Comparison of ENCODE assay signal across 9 cellular contexts in genomic region chr17:29042679-29043538, GRCh38. TPM values are rescaled to one million over a fixed set of nuclear protein-coding genes. Genes with fewer than 3 reads are reported as not detected.
A peak's percentile ranks its signal among the peaks of the same experiment; 100 is the strongest.
DNase-seq lines count a peak whose midpoint lies in the region; ATAC-seq, FAIRE-seq and TF ChIP-seq lines count a peak whose summit lies in the region.
"Had no signal": no experiment of that assay in that cellular context is flagged by ENCODE, and none has a peak within 500 bp of the region (broad histone marks: within the 10 kb centered on the region; RNA-seq: fewer than 3 reads in every experiment).

A gene with protein sequence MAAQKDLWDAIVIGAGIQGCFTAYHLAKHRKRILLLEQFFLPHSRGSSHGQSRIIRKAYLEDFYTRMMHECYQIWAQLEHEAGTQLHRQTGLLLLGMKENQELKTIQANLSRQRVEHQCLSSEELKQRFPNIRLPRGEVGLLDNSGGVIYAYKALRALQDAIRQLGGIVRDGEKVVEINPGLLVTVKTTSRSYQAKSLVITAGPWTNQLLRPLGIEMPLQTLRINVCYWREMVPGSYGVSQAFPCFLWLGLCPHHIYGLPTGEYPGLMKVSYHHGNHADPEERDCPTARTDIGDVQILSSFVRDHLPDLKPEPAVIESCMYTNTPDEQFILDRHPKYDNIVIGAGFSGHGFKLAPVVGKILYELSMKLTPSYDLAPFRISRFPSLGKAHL (plus strand): TSS chr17:29043141. CDS start chr17:29043226, 85 bp downstream.

- TF ChIP-seq CTCF in thyroid gland (IDR thresholded peaks at IDR 0.05) = peak in 1 of 6 experiments; percentile 18

- no peak for TF ChIP-seq POLR2A in thyroid gland (IDR thresholded peaks at IDR 0.05)

- H3K27ac ChIP-seq in thyroid gland = no peak within 1 kb of the TSS

- no peak within 1 kb of the TSS for H3K4me3 ChIP-seq in thyroid gland (replicated peaks in 1 of 3)

- no peak for ATAC-seq in HG02870 (IDR thresholded peaks at IDR 0.05; ENCODE audit: unreplicated experiment)
- no peak for ATAC-seq in HG02981 (IDR thresholded peaks at IDR 0.05; ENCODE audit: unreplicated experiment)
- no peak for ATAC-seq in HG03457 (IDR thresholded peaks at IDR 0.05; ENCODE audit: unreplicated experiment)
- ATAC-seq: Panc1 had no signal

- peaks cover 4 to 12% of the 10 kb centered on the region in 2 donors for H3K4me1 ChIP-seq in thyroid gland

- DNase-seq in GM18507 (ENCODE audit: extremely low spot score, insufficient read length, low read depth) = no peak
- peak; percentile 61 for DNase-seq in NCI-H2081 treated with DMSO at 0.1 percent for 48 hours (lab: John Stamatoyannopoulos, UW)
- peak in 41 of 56 donors; percentile 23 to 84 (median 57) for DNase-seq in amygdala (lab: John Stamatoyannopoulos, UW)
- peak; percentile 84 for DNase-seq in iPS-NIHi7 (ENCODE audit: extremely low spot score)
- DNase-seq in thyroid gland = peak; percentile 66

- peak; percentile 21 for FAIRE-seq in GM18507 (lab: Jason Lieb, UNC)

- intact Hi-C loops in thyroid gland (cut with DNase I) = no loop called here

- no peaks in the 10 kb centered on the region for H3K9me3 ChIP-seq in thyroid gland

- 41 to 44% methylated on average over 11 of the region's 13 CpGs for WGBS in thyroid gland, 2 donors

- H3K27me3 ChIP-seq in thyroid gland = no peaks in the 10 kb centered on the region

- H3K36me3 ChIP-seq in thyroid gland = no peaks in the 10 kb centered on the region

RNA-seq across cellular contexts. Expression of the gene that starts here (rescaled TPM):
- 1 to 10 TPM in 1 of 4 donors, under 1 TPM in 2, not detected in 1; 0.58 to 1.7 (median 0.93) TPM for total RNA-seq in thyroid gland
